In the genomic region with DNA sequence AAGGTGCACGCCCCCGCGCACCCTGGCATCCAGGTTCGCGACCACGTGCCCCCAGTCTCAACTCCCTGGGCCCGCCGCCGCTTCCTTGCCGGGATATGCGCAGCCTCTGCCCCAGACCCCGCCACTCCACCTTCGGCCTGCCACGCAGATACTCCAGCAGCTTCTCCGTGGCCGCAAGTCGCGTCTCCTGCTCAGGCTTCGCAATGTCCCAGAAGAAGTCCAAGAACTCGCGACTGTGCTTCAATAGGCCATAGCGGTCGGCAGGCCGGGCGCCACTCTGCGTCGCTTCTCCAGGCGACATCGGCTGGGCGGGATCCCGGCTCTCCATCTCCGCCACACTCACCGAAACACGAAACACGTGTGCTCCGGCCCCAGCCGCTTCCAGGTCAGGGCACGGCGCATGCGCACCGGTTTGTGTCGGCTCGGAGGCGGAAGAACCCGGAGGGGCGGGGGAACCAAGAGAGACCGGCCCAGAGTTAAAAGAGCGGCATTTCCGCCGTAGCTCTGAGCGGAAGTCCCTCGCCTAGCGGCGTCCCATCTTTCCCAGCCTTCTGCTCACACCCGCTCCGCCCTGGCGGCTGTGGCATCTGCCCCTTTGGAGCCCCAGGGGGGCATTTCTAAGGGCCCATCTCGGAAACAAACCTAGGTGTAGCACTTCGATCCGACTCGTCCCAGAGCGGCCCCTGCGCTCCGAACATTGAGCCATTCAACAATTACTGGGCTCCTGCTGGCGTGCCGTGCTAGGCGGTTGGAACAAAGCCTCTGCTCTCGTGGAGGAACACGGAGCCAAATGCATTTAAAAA, we compare ENCODE assay signal across 1 cellular context.
TF ChIP-seq lines count a peak whose summit lies in the region.

TSS of gene MYBBP1A (minus strand) at position 388 of the 803 bp plus-strand sequence. CDS start at position 328, 60 bp downstream.

TF ChIP-seq in SK-N-SH treated with all-trans-retinoic acid at 6 μM for 48 hours, 23 proteins besides CTCF, POLR2A, EP300 and RAD21 (continued from another document):
- no peak for TF ChIP-seq ZNF8 (CRISPR knock-in tag; IDR thresholded peaks at IDR 0.05)
- TF ChIP-seq ARNTL (CRISPR knock-in tag; IDR thresholded peaks at IDR 0.05; ENCODE audit: borderline replicate concordance, low read depth), result no peak
- no peak for TF ChIP-seq PPARA (CRISPR knock-in tag; IDR thresholded peaks at IDR 0.05; ENCODE audit: borderline replicate concordance)
TF ChIP-seq in SK-N-SH treated with all-trans-retinoic acid at 6 μM for 48 hours: peak in this region for 3.
